1 cellular context compared by ENCODE assay signal in genomic region chr2:210660-211059, GRCh38.
TF ChIP-seq lines count a peak whose summit lies in the region.

No MANE protein-coding gene starts in this region.

TF ChIP-seq in IMR-90, 13 proteins besides CTCF, POLR2A, EP300 and RAD21 (continued from another document):
- TF ChIP-seq ELK1 (IDR thresholded peaks at IDR 0.05; ENCODE audit: borderline replicate concordance, low read depth, low read length), result no peak
- no peak for TF ChIP-seq FOS (IDR thresholded peaks at IDR 0.05; ENCODE audit: low read depth, low read length)
- TF ChIP-seq MAFK (IDR thresholded peaks at IDR 0.05; ENCODE audit: low read depth, low read length), result no peak
